In genomic region chr2:240569523-240569997, GRCh38 we compare ENCODE assay signal across 8 cellular contexts. TPM values are rescaled to one million over a fixed set of nuclear protein-coding genes. Genes with fewer than 3 reads are reported as not detected.
A peak's percentile ranks its signal among the peaks of the same experiment; 100 is the strongest.
DNase-seq lines count a peak whose midpoint lies in the region; ATAC-seq, FAIRE-seq and TF ChIP-seq lines count a peak whose summit lies in the region.

No MANE protein-coding gene starts in this region.

- peaks cover 38% of the 10 kb centered on the region for H3K4me1 ChIP-seq in muscle layer of colon (ENCODE audit: insufficient read depth, low read length)

- H3K36me3 Mint-ChIP-seq in central memory CD8-positive, alpha-beta T cell (ENCODE audit: insufficient read depth): peaks cover 30% of the 10 kb centered on the region

- H3K27me3 ChIP-seq in muscle layer of colon (ENCODE audit: control insufficient read depth in 1 of 2, insufficient read depth in 2 of 2, low read length in 2 of 2): no peaks in the 10 kb centered on the region

- ATAC-seq in central memory CD8-positive, alpha-beta T cell (replicated peaks; ENCODE audit: extremely low read depth, poor library complexity, severe bottlenecking): no peak
- ATAC-seq in HG02840 (IDR thresholded peaks at IDR 0.05; ENCODE audit: low FRiP score, unreplicated experiment) (no peak), HG02571 (IDR thresholded peaks at IDR 0.05; ENCODE audit: unreplicated experiment) (no peak)

- H3K9ac ChIP-seq in muscle layer of colon (ENCODE audit: low read length): peak overlapping the region; percentile 19

- peak; percentile 3 for DNase-seq in stimulated activated CD4-positive, alpha-beta T cell treated with anti-CD3 and anti-CD28 coated beads, Interleukin-15, amount 100 ng/mL, for 24 hours
- DNase-seq in stimulated activated CD4-positive, alpha-beta T cell treated with anti-CD3 and anti-CD28 coated beads, Interleukin-1b, Interleukin-23, amount 100 ng/mL, for 48 hours: no peak
- no peak for DNase-seq in central memory CD8-positive, alpha-beta T cell (ENCODE audit: low spot score in 2 of 2)
- DNase-seq in activated CD4-positive, CD25-positive, alpha-beta regulatory T cell treated with anti-CD3 and anti-CD28 coated beads, Interleukin-2, amount 50 U/mL, for 72 hours: no peak
- no peak for DNase-seq in GM12891 (ENCODE audit: insufficient read length, low spot score)

- no peaks in the 10 kb centered on the region for H3K9me3 ChIP-seq in muscle layer of colon (ENCODE audit: low read length)

- H3K36me3 ChIP-seq in muscle layer of colon (ENCODE audit: insufficient read depth, low read length): peaks cover 7% of the 10 kb centered on the region

- peaks cover 65% of the 10 kb centered on the region for H3K4me1 Mint-ChIP-seq in central memory CD8-positive, alpha-beta T cell

- no peak for FAIRE-seq in GM12891 (lab: Jason Lieb, UNC)

- H3K4me3 Mint-ChIP-seq in central memory CD8-positive, alpha-beta T cell: peak overlapping the region; percentile 84

- H3K27ac ChIP-seq in muscle layer of colon (ENCODE audit: low read depth, low read length): peak overlapping the region; percentile 65

- TF ChIP-seq POLR2A in GM12891 (IDR thresholded peaks at IDR 0.05; ENCODE audit: low read depth, low read length): no peak

- H3K27me3 Mint-ChIP-seq in central memory CD8-positive, alpha-beta T cell: no peaks in the 10 kb centered on the region

- peak overlapping the region; percentile 36 for H3K27ac Mint-ChIP-seq in central memory CD8-positive, alpha-beta T cell (ENCODE audit: low read depth)

- H3K4me3 ChIP-seq in muscle layer of colon (ENCODE audit: low read depth in 1 of 2, low read length in 2 of 2): peak overlapping the region; percentile 58 to 80

- H3K9me3 Mint-ChIP-seq in central memory CD8-positive, alpha-beta T cell: no peaks in the 10 kb centered on the region

TF ChIP-seq in GM12891, 5 proteins besides CTCF, POLR2A, EP300 and RAD21:
- TF ChIP-seq TAF1 (IDR thresholded peaks at IDR 0.05; ENCODE audit: low read depth, low read length): no peak
- no peak for TF ChIP-seq POU2F2 (IDR thresholded peaks at IDR 0.05; ENCODE audit: low read depth, low read length)
TF ChIP-seq in GM12891: peak in this region for 0.

RNA-seq across cellular contexts. Expression of gene RNPEPL1, which starts 1.3 kb away (rescaled TPM):
- polyA plus RNA-seq in GM12891 (2012; ENCODE audit: low read depth, missing spikeins): 26.9 TPM

RNA-seq across cellular contexts. Expression of gene DUSP28, which starts 9.4 kb away (rescaled TPM):
- polyA plus RNA-seq in GM12891 (2012; ENCODE audit: low read depth, missing spikeins): 6.9 TPM

RNA-seq across cellular contexts. Expression of gene ANKMY1, which starts 11.8 kb away (rescaled TPM):
- 8.3 TPM for polyA plus RNA-seq in GM12891 (2012; ENCODE audit: low read depth, missing spikeins)

RNA-seq across cellular contexts. Expression of gene CAPN10, which starts 17.0 kb away (rescaled TPM):
- polyA plus RNA-seq in GM12891 (2012; ENCODE audit: low read depth, missing spikeins): 15.6 TPM

RNA-seq across cellular contexts. Expression of gene GPR35, which starts 55.7 kb away (rescaled TPM):
- 1.6 TPM for polyA plus RNA-seq in GM12891 (2012; ENCODE audit: low read depth, missing spikeins)
